Comparison of ENCODE assay signal across 8 cellular contexts in genomic region chr17:1710807-1711553, GRCh38. TPM values are rescaled to one million over a fixed set of nuclear protein-coding genes. Genes with fewer than 3 reads are reported as not detected.
DNase-seq lines count a peak whose midpoint lies in the region; ATAC-seq and TF ChIP-seq lines count a peak whose summit lies in the region.

No MANE protein-coding gene starts in this region.

- H3K36me3 ChIP-seq in brain microvascular endothelial cell (replicated peaks), result peaks cover 44% of the 10 kb centered on the region
- H3K36me3 ChIP-seq in liver (ENCODE audit: control insufficient read depth in 4 of 4, insufficient read depth in 3 of 4, low read depth in 1 of 4, low read length in 3 of 4), result peaks cover 13 to 24% (median 16%) of the 10 kb centered on the region in 4 donors
- H3K36me3 ChIP-seq in tibial artery, result peaks cover 16 to 43% (median 26%) of the 10 kb centered on the region in 3 donors

- peak overlapping the region; percentile 21 for H3K4me3 Mint-ChIP-seq in activated CD8-positive, alpha-beta memory T cell treated with anti-CD3 and anti-CD28 coated beads, Interleukin-2, amount 10 ng/mL, durations not matched to agents 7 days and 5 days

- peaks cover 10% of the 10 kb centered on the region for H3K4me1 Mint-ChIP-seq in activated CD8-positive, alpha-beta memory T cell treated with anti-CD3 and anti-CD28 coated beads, Interleukin-2, amount 10 ng/mL, durations not matched to agents 7 days and 5 days

- no peak overlapping the region for H3K9ac ChIP-seq in liver (ENCODE audit: low read depth in 1 of 2, low read length in 2 of 2)

- in situ Hi-C loops in brain microvascular endothelial cell (cut with HindIII; ENCODE audit: low pct_ligation_motif_present, low sequenced_read_pairs) (loop anchor here (10.0 kb wide), 1 partner anchor 74 kb away; no protein-coding TSS in a partner anchor), ACHN (cut with HindIII; ENCODE audit: low pct_ligation_motif_present, low pct_unique_long_range_greater_than_20kb, low sequenced_read_pairs) (no loop called here)

- WGBS in liver, result 46% methylated on average over 14 of the region's 14 CpGs

- no peak for DNase-seq in activated CD8-positive, alpha-beta memory T cell treated with anti-CD3 and anti-CD28 coated beads, Interleukin-2, amount 10 ng/mL, durations not matched to agents 7 days and 5 days
- no peak for DNase-seq in activated CD8-positive, alpha-beta memory T cell treated with anti-CD3 and anti-CD28 coated beads, Interleukin-2, amount 50 U/mL, for 48 hours
- no peak for DNase-seq in brain microvascular endothelial cell
- no peak for DNase-seq in tibial artery
- DNase-seq in ecto neural progenitor cell (ENCODE audit: low spot score), result no peak
- no peak for DNase-seq in DMS 273 (lab: John Stamatoyannopoulos, UW; ENCODE audit: unreplicated experiment)
- no peak for DNase-seq in ACHN

- H3K9me3 Mint-ChIP-seq in activated CD8-positive, alpha-beta memory T cell treated with anti-CD3 and anti-CD28 coated beads, Interleukin-2, amount 10 ng/mL, durations not matched to agents 7 days and 5 days (ENCODE audit: low read depth), result no peaks in the 10 kb centered on the region

- H3K27ac ChIP-seq in brain microvascular endothelial cell (no peak overlapping the region), liver (ENCODE audit: low read depth in 1 of 2, low read length in 2 of 2) (peak overlapping the region; percentile 55 to 63), tibial artery (peak overlapping the region; percentile 86 to 98)

- no peak for TF ChIP-seq RAD21 in liver (IDR thresholded peaks at IDR 0.05)

- H3K4me3 ChIP-seq in brain microvascular endothelial cell (ENCODE audit: low read depth, low read length) (peak overlapping the region; percentile 55), liver (ENCODE audit: low read depth in 1 of 3, low read length in 3 of 3) (peak overlapping the region in 1 of 3 donors; percentile 81), tibial artery (peak overlapping the region; percentile 66 to 97)

- H3K27ac Mint-ChIP-seq in activated CD8-positive, alpha-beta memory T cell treated with anti-CD3 and anti-CD28 coated beads, Interleukin-2, amount 10 ng/mL, durations not matched to agents 7 days and 5 days, result no peak overlapping the region

- intact Hi-C loops in tibial artery (cut with DNase I; ENCODE audit: low total_unique reads), result loop anchor here (5.0 to 10.0 kb wide), 2 partner anchors 39 to 324 kb away; partner anchors contain the start of gene DPH1

- TF ChIP-seq CTCF in brain microvascular endothelial cell (IDR thresholded peaks at IDR 0.05; ENCODE audit: low read depth, low read length, missing control alignments) (no peak), liver (IDR thresholded peaks at IDR 0.05; ENCODE audit: low read depth, low read length, missing input control) (no peak), tibial artery (IDR thresholded peaks at IDR 0.05) (no peak)

- no peaks in the 10 kb centered on the region for H3K36me3 Mint-ChIP-seq in activated CD8-positive, alpha-beta memory T cell treated with anti-CD3 and anti-CD28 coated beads, Interleukin-2, amount 10 ng/mL, durations not matched to agents 7 days and 5 days

- CTCF ChIA-PET in activated CD8-positive, alpha-beta memory T cell treated with anti-CD3 and anti-CD28 coated beads, Interleukin-2, amount 10 ng/mL, durations not matched to agents 7 days and 5 days (lab: Charles Lee), result no interaction called here

- H3K27me3 ChIP-seq in brain microvascular endothelial cell (replicated peaks), result no peaks in the 10 kb centered on the region
- H3K27me3 ChIP-seq in liver (ENCODE audit: control insufficient read depth in 4 of 4, insufficient read depth in 4 of 4, low read length in 3 of 4), result no peaks in the 10 kb centered on the region
- no peaks in the 10 kb centered on the region for H3K27me3 ChIP-seq in tibial artery

- H3K4me1 ChIP-seq in liver (ENCODE audit: control insufficient read depth in 4 of 4, insufficient read depth in 4 of 4, low read length in 3 of 4) (peaks cover 6 to 47% (median 18%) of the 10 kb centered on the region in 4 donors), tibial artery (peaks cover 0 to 51% (median 47%) of the 10 kb centered on the region in 4 donors)

- H3K9me3 ChIP-seq in liver (ENCODE audit: control insufficient read depth in 4 of 4, low read length in 3 of 4), result no peaks in the 10 kb centered on the region
- no peaks in the 10 kb centered on the region for H3K9me3 ChIP-seq in tibial artery

- no peak for ATAC-seq in activated CD8-positive, alpha-beta memory T cell treated with anti-CD3 and anti-CD28 coated beads, Interleukin-2, amount 10 ng/mL, durations not matched to agents 7 days and 5 days

- peaks cover 39% of the 10 kb centered on the region for H3K27me3 Mint-ChIP-seq in activated CD8-positive, alpha-beta memory T cell treated with anti-CD3 and anti-CD28 coated beads, Interleukin-2, amount 10 ng/mL, durations not matched to agents 7 days and 5 days

TF ChIP-seq in liver, 16 proteins besides CTCF, POLR2A, EP300 and RAD21 (continues in another document):
- TF ChIP-seq HNF4A (conservative IDR thresholded peaks at IDR 0.05) (no peak), RXRA (IDR thresholded peaks at IDR 0.05) (no peak), YY1 (IDR thresholded peaks at IDR 0.05) (no peak), MAX (IDR thresholded peaks at IDR 0.05) (no peak), NR2F2 (IDR thresholded peaks at IDR 0.05) (no peak), HNF4G (IDR thresholded peaks at IDR 0.05) (no peak), ZBTB33 (IDR thresholded peaks at IDR 0.05) (no peak), EGR1 (IDR thresholded peaks at IDR 0.05; ENCODE audit: low read depth in 2 of 2) (no peak), SP1 (IDR thresholded peaks at IDR 0.05) (no peak), REST (IDR thresholded peaks at IDR 0.05) (no peak), TAF1 (conservative IDR thresholded peaks at IDR 0.05) (no peak), GABPA (IDR thresholded peaks at IDR 0.05 in 1 of 2, conservative IDR thresholded peaks at IDR 0.05 in 1 of 2) (no peak)

RNA-seq across cellular contexts. Expression of gene TLCD2, which starts 0.8 kb away (rescaled TPM):
- total RNA-seq in activated CD8-positive, alpha-beta memory T cell treated with anti-CD3 and anti-CD28 coated beads, Interleukin-2, amount 10 ng/mL, durations not matched to agents 7 days and 5 days, result under 1 TPM; 0.20 to 0.28 TPM
- total RNA-seq in liver, result 1 to 10 TPM; 1.2 to 7.3 TPM
- polyA plus RNA-seq in liver, result 1 to 10 TPM; 2.6 to 4.3 TPM

RNA-seq across cellular contexts. Expression of gene WDR81, which starts 13.5 kb away (rescaled TPM):
- total RNA-seq in activated CD8-positive, alpha-beta memory T cell treated with anti-CD3 and anti-CD28 coated beads, Interleukin-2, amount 10 ng/mL, durations not matched to agents 7 days and 5 days, result 10 to 100 TPM; 28.7 to 32.1 TPM
- total RNA-seq in liver, result 10 to 100 TPM; 39.2 to 41.8 TPM
- 10 to 100 TPM; 12.3 to 26.8 TPM for polyA plus RNA-seq in liver

RNA-seq across cellular contexts. Expression of gene PRPF8, which starts 26.3 kb away (rescaled TPM):
- total RNA-seq in activated CD8-positive, alpha-beta memory T cell treated with anti-CD3 and anti-CD28 coated beads, Interleukin-2, amount 10 ng/mL, durations not matched to agents 7 days and 5 days, result 100 to 1,000 TPM; 324 to 358 TPM
- 100 to 1,000 TPM; 103 to 110 TPM for total RNA-seq in liver
- polyA plus RNA-seq in liver, result 10 to 100 TPM; 50.2 to 61.1 TPM

RNA-seq across cellular contexts. Expression of gene SERPINF2, which starts 31.7 kb away (rescaled TPM):
- total RNA-seq in activated CD8-positive, alpha-beta memory T cell treated with anti-CD3 and anti-CD28 coated beads, Interleukin-2, amount 10 ng/mL, durations not matched to agents 7 days and 5 days, result under 1 TPM; 0.18 to 0.19 TPM
- 100 to 1,000 TPM; 582 to 768 TPM for total RNA-seq in liver
- polyA plus RNA-seq in liver, result 1,000 to 10,000 TPM in 1 of 2 donors, 100 to 1,000 TPM in 1; 477 to 1,248 TPM

RNA-seq across cellular contexts. Expression of gene SERPINF1, which starts 50.9 kb away (rescaled TPM):
- total RNA-seq in activated CD8-positive, alpha-beta memory T cell treated with anti-CD3 and anti-CD28 coated beads, Interleukin-2, amount 10 ng/mL, durations not matched to agents 7 days and 5 days, result 1 to 10 TPM in 1 of 2 experiments, under 1 TPM in 1; 0.93 to 1.1 TPM
- total RNA-seq in liver, result 1,000 to 10,000 TPM in 1 of 2 donors, 100 to 1,000 TPM in 1; 319 to 1,105 TPM
- 100 to 1,000 TPM; 742 to 798 TPM for polyA plus RNA-seq in liver
